Comparison of ENCODE assay signal across 17 cellular contexts in the genomic region with DNA sequence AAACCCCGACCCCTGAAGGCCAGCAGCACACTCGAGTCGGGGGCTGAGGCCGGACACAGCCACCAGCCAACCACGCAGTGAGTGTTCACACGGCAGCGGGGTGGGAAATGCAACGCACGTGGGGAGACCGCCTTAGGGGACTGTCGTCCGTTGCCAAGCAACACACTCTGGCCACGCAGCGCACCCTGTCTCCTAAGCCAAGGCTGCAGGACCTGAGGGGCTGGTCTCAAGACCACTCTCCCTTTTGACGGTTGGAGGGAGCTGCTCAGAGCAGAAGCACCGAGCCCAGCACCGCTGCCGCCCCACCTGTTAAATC. TPM values are rescaled to one million over a fixed set of nuclear protein-coding genes. Genes with fewer than 3 reads are reported as not detected.
DNase-seq lines count a peak whose midpoint lies in the region; ATAC-seq, FAIRE-seq and TF ChIP-seq lines count a peak whose summit lies in the region.
"Had no signal": no experiment of that assay in that cellular context is flagged by ENCODE, and none has a peak within 500 bp of the region (broad histone marks: within the 10 kb centered on the region; RNA-seq: fewer than 3 reads in every experiment).

No MANE protein-coding gene starts in this region.

- H3K36me3 ChIP-seq in RWPE2 (ENCODE audit: low read depth) (peaks cover 97% of the 10 kb centered on the region), HepG2 (replicated peaks in 1 of 2; ENCODE audit: control insufficient read depth in 1 of 2, insufficient read depth in 2 of 2, low read length in 2 of 2) (peaks cover 34 to 93% of the 10 kb centered on the region in 2 experiments), sigmoid colon (peaks cover 47 to 97% (median 77%) of the 10 kb centered on the region in 4 donors)

- peak; percentile 15 for DNase-seq in activated CD4-positive, CD25-positive, alpha-beta regulatory T cell treated with anti-CD3 and anti-CD28 coated beads, Interleukin-2, amount 50 U/mL, for 72 hours
- DNase-seq in activated CD4-positive, CD25-positive, alpha-beta regulatory T cell (lab: John Stamatoyannopoulos, UW), result no peak
- DNase-seq in RWPE2 (ENCODE audit: low spot score) (peak; percentile 69), HepG2 (ENCODE audit: low spot score) (no peak), sigmoid colon (peak; percentile 53), urothelium cell line (ENCODE audit: low spot score) (no peak), HPDE6-E6E7 (ENCODE audit: extremely low spot score) (no peak)
- no peak for DNase-seq in activated CD4-positive, alpha-beta T cell treated with anti-CD3 and anti-CD28 coated beads, Interleukin-2, amount 50 U/mL, for 4 hours
- DNase-seq: CD8-positive, alpha-beta T cell; COR-L47; EL; HCEC 1CT; HFFc6 had no signal

- H3K27ac ChIP-seq in RWPE2 (ENCODE audit: poor library complexity, severe bottlenecking) (no peak overlapping the region), HepG2 (ENCODE audit: extremely low read length, insufficient read depth, low read length) (no peak overlapping the region), sigmoid colon (no peak overlapping the region)
- H3K27ac ChIP-seq: 22Rv1 had no signal

- ATAC-seq in RWPE2 (ENCODE audit: low read depth) (no peak), HepG2 (no peak)
- ATAC-seq: CD8-positive, alpha-beta T cell had no signal

- FAIRE-seq in HepG2 (lab: Jason Lieb, UNC) (no peak), urothelium cell line (lab: Jason Lieb, UNC) (no peak)
- FAIRE-seq: D721Med, G401.6 had no signal

- H3K4me1 ChIP-seq in RWPE2 (ENCODE audit: insufficient read depth, poor library complexity, severe bottlenecking) (no peaks in the 10 kb centered on the region), HepG2 (ENCODE audit: insufficient read depth, low read length) (peaks cover under 1% of the 10 kb centered on the region; the same call in 1 of the 2 replicates), sigmoid colon (no peaks in the 10 kb centered on the region)

- H3K79me2 ChIP-seq in HepG2 (ENCODE audit: insufficient read depth, low read length), result peaks cover 15% of the 10 kb centered on the region

- in situ Hi-C loops in HepG2 (cut with HindIII; ENCODE audit: extremely low pct_ligation_motif_present, low pct_unique_long_range_greater_than_20kb), result no loop called here

- H3K27me3 ChIP-seq in RWPE2 (ENCODE audit: insufficient read depth, poor library complexity, severe bottlenecking) (no peaks in the 10 kb centered on the region), HepG2 (ENCODE audit: control insufficient read depth in 1 of 2, insufficient read depth in 2 of 2, low read length in 2 of 2) (no peaks in the 10 kb centered on the region), sigmoid colon (no peaks in the 10 kb centered on the region)

- TF ChIP-seq EP300 in HepG2 (IDR thresholded peaks at IDR 0.05; ENCODE audit: low read depth in 2 of 2, low read length in 2 of 2) (no peak), HepG2 (CRISPR knock-in tag; IDR thresholded peaks at IDR 0.05; ENCODE audit: borderline replicate concordance) (no peak), sigmoid colon (IDR thresholded peaks at IDR 0.05) (no peak)

- TF ChIP-seq POLR2A in HepG2 (IDR thresholded peaks at IDR 0.05; ENCODE audit: insufficient read depth in 1 of 2, low read depth in 2 of 2, low read length in 2 of 2) (no peak), sigmoid colon (IDR thresholded peaks at IDR 0.05) (no peak)

- CTCF ChIA-PET in HepG2 (lab: Yijun Ruan, JAX; ENCODE audit: low intra/inter-chr PET ratio, low total read pairs), result no interaction called here

- H3K9me3 ChIP-seq in RWPE2 (ENCODE audit: severe bottlenecking) (no peaks in the 10 kb centered on the region), HepG2 (ENCODE audit: low read length) (no peaks in the 10 kb centered on the region), sigmoid colon (no peaks in the 10 kb centered on the region)

- H2AFZ ChIP-seq in HepG2 (ENCODE audit: low read length), result no peak overlapping the region

- TF ChIP-seq CTCF in RWPE2 (IDR thresholded peaks at IDR 0.05; ENCODE audit: poor library complexity, severe bottlenecking) (no peak), HepG2 (CRISPR knock-in tag; IDR thresholded peaks at IDR 0.05) (no peak), sigmoid colon (IDR thresholded peaks at IDR 0.05) (no peak)

- 97% methylated on average over 9 of the region's 18 CpGs for WGBS in HepG2 (ENCODE audit: low lambda C conversion rate)
- 94 to 95% methylated on average over 18 of the region's 18 CpGs for WGBS in sigmoid colon, 2 donors

- no peak overlapping the region for H3K4me2 ChIP-seq in HepG2 (ENCODE audit: low read depth, low read length)

- no peak overlapping the region for H3K4me3 ChIP-seq in RWPE2 (ENCODE audit: severe bottlenecking)
- H3K4me3 ChIP-seq in HepG2 (replicated peaks in 1 of 3; ENCODE audit: insufficient read depth in 1 of 3, low read depth in 2 of 3, low read length in 3 of 3), result no peak overlapping the region
- no peak overlapping the region for H3K4me3 ChIP-seq in sigmoid colon

- 0 out of 2 replicates have a peak, but pooled peaks cover 2% of the 10 kb centered on the region for H4K20me1 ChIP-seq in HepG2 (ENCODE audit: insufficient read depth, low read length)

- intact Hi-C loops in HepG2 (cut with micrococcal nuclease; ENCODE audit: unreplicated experiment) (no loop called here), sigmoid colon (cut with DNase I) (no loop called here)

- no TSS peak for BruUV-seq in HepG2 (replicated peaks; lab: Mats Ljungman, UMichigan)

- no peak for TF ChIP-seq RAD21 in HepG2 (CRISPR knock-in tag; IDR thresholded peaks at IDR 0.05)

- no peak overlapping the region for H3K9ac ChIP-seq in HepG2 (ENCODE audit: insufficient read depth, low read depth, low read length)

- POLR2A ChIA-PET in HepG2 (lab: Yijun Ruan, JAX), result no interaction called here

RNA-seq across cellular contexts. Expression of gene BRD9, which starts 7.5 kb away (rescaled TPM):
- 20.7 and 22.9 TPM in 2 replicates for total RNA-seq in HepG2 (2016; rRNA removed; fragmentation: Illumina TruSeq; extraction: Trizol)
- total RNA-seq in HepG2 (2016; cell fraction: cytosol; rRNA removed; fragmentation: Illumina TruSeq; extraction: Trizol; ENCODE audit: low read depth), result 6.6 and 8.1 TPM in 2 replicates
- total RNA-seq in HepG2 (2016; cell fraction: insoluble cytoplasmic fraction; rRNA removed; fragmentation: Illumina TruSeq; extraction: Trizol), result 18.6 and 24.6 TPM in 2 replicates
- total RNA-seq in HepG2 (2016; cell fraction: membrane; rRNA removed; fragmentation: Illumina TruSeq; extraction: Trizol), result 10.4 and 11.6 TPM in 2 replicates
- 30.9 and 31.0 TPM in 2 replicates for total RNA-seq in HepG2 (2016; cell fraction: nucleus; rRNA removed; fragmentation: Illumina TruSeq; extraction: Trizol)
- polyA plus RNA-seq in HepG2 (2011; rRNA removed), result 5.2 and 6.3 TPM in 2 replicates
- polyA plus RNA-seq in HepG2 (2011; cell fraction: cytosol; rRNA removed), result 4.5 and 4.6 TPM in 2 replicates
- 36.0 and 39.4 TPM in 2 replicates for polyA plus RNA-seq in HepG2 (2011; cell fraction: nucleus; rRNA removed)
- 10.7 and 10.9 TPM in 2 replicates for polyA plus RNA-seq in HepG2 (2012)
- 2.4 and 2.5 TPM in 2 replicates for polyA plus RNA-seq in HepG2 (2016; cell fraction: cytosol; fragmentation: Illumina TruSeq; extraction: Trizol; ENCODE audit: low read depth)
- 17.6 and 19.2 TPM in 2 replicates for polyA plus RNA-seq in HepG2 (2016; cell fraction: insoluble cytoplasmic fraction; fragmentation: Illumina TruSeq; extraction: Trizol; ENCODE audit: low read depth)
- polyA plus RNA-seq in HepG2 (2016; cell fraction: membrane; fragmentation: Illumina TruSeq; extraction: Trizol; ENCODE audit: low read depth), result 4.9 and 5.4 TPM in 2 replicates
- polyA plus RNA-seq in HepG2 (2016; cell fraction: nucleus; fragmentation: Illumina TruSeq; extraction: Trizol; ENCODE audit: insufficient read depth, low read depth), result 65.1 and 68.5 TPM in 2 replicates
- polyA minus RNA-seq in HepG2 (2011; rRNA and poly(A)+ RNA removed; ENCODE audit: low replicate concordance), result 15.9 and 73.1 TPM in 2 replicates
- 4.1 and 5.6 TPM in 2 replicates for polyA minus RNA-seq in HepG2 (2011; cell fraction: cytosol; rRNA and poly(A)+ RNA removed)
- polyA minus RNA-seq in HepG2 (2011; cell fraction: nucleus; rRNA and poly(A)+ RNA removed), result 30.7 and 34.1 TPM in 2 replicates
- total RNA-seq in sigmoid colon, result 10 to 100 TPM; 21.4 to 38.8 (median 24.6) TPM
- 10 to 100 TPM; 12.9 to 28.3 (median 14.4) TPM for polyA plus RNA-seq in sigmoid colon

RNA-seq across cellular contexts. Expression of gene TRIP13, which starts 7.6 kb away (rescaled TPM):
- total RNA-seq in HepG2 (2016; rRNA removed; fragmentation: Illumina TruSeq; extraction: Trizol), result 33.0 and 39.5 TPM in 2 replicates
- 8.1 and 9.8 TPM in 2 replicates for total RNA-seq in HepG2 (2016; cell fraction: cytosol; rRNA removed; fragmentation: Illumina TruSeq; extraction: Trizol; ENCODE audit: low read depth)
- 33.0 and 42.4 TPM in 2 replicates for total RNA-seq in HepG2 (2016; cell fraction: insoluble cytoplasmic fraction; rRNA removed; fragmentation: Illumina TruSeq; extraction: Trizol)
- total RNA-seq in HepG2 (2016; cell fraction: membrane; rRNA removed; fragmentation: Illumina TruSeq; extraction: Trizol), result 19.4 and 20.2 TPM in 2 replicates
- 18.6 TPM in 2 replicates for total RNA-seq in HepG2 (2016; cell fraction: nucleus; rRNA removed; fragmentation: Illumina TruSeq; extraction: Trizol)
- 12.8 and 13.5 TPM in 2 replicates for polyA plus RNA-seq in HepG2 (2011; rRNA removed)
- polyA plus RNA-seq in HepG2 (2011; cell fraction: cytosol; rRNA removed), result 6.1 and 7.0 TPM in 2 replicates
- 11.6 and 18.6 TPM in 2 replicates for polyA plus RNA-seq in HepG2 (2011; cell fraction: nucleus; rRNA removed)
- 6.5 and 11.3 TPM in 2 replicates for polyA plus RNA-seq in HepG2 (2012)
- polyA plus RNA-seq in HepG2 (2016; cell fraction: cytosol; fragmentation: Illumina TruSeq; extraction: Trizol; ENCODE audit: low read depth), result 4.9 and 6.9 TPM in 2 replicates
- polyA plus RNA-seq in HepG2 (2016; cell fraction: insoluble cytoplasmic fraction; fragmentation: Illumina TruSeq; extraction: Trizol; ENCODE audit: low read depth), result 44.2 and 47.5 TPM in 2 replicates
- 13.5 and 13.6 TPM in 2 replicates for polyA plus RNA-seq in HepG2 (2016; cell fraction: membrane; fragmentation: Illumina TruSeq; extraction: Trizol; ENCODE audit: low read depth)
- 42.0 and 45.8 TPM in 2 replicates for polyA plus RNA-seq in HepG2 (2016; cell fraction: nucleus; fragmentation: Illumina TruSeq; extraction: Trizol; ENCODE audit: insufficient read depth, low read depth)
- 6.3 and 101 TPM in 2 replicates for polyA minus RNA-seq in HepG2 (2011; rRNA and poly(A)+ RNA removed; ENCODE audit: low replicate concordance)
- polyA minus RNA-seq in HepG2 (2011; cell fraction: cytosol; rRNA and poly(A)+ RNA removed), result 4.5 and 11.3 TPM in 2 replicates
- 9.2 and 11.7 TPM in 2 replicates for polyA minus RNA-seq in HepG2 (2011; cell fraction: nucleus; rRNA and poly(A)+ RNA removed)
- under 1 TPM in 3 of 4 donors, not detected in 1; 0.16 to 0.83 (median 0.54) TPM for total RNA-seq in sigmoid colon
- polyA plus RNA-seq in sigmoid colon, result 1 to 10 TPM; 1.2 to 7.7 (median 3.9) TPM

RNA-seq across cellular contexts. Expression of gene ZDHHC11, which starts 34.3 kb away (rescaled TPM):
- total RNA-seq in HepG2 (2016; rRNA removed; fragmentation: Illumina TruSeq; extraction: Trizol), result 1.4 and 4.0 TPM in 2 replicates
- total RNA-seq in HepG2 (2016; cell fraction: cytosol; rRNA removed; fragmentation: Illumina TruSeq; extraction: Trizol; ENCODE audit: low read depth), result 0.51 and 1.4 TPM in 2 replicates
- total RNA-seq in HepG2 (2016; cell fraction: insoluble cytoplasmic fraction; rRNA removed; fragmentation: Illumina TruSeq; extraction: Trizol), result 0.67 and 5.3 TPM in 2 replicates
- 1.5 and 2.0 TPM in 2 replicates for total RNA-seq in HepG2 (2016; cell fraction: membrane; rRNA removed; fragmentation: Illumina TruSeq; extraction: Trizol)
- total RNA-seq in HepG2 (2016; cell fraction: nucleus; rRNA removed; fragmentation: Illumina TruSeq; extraction: Trizol), result 8.6 and 9.6 TPM in 2 replicates
- 2.1 and 2.2 TPM in 2 replicates for polyA plus RNA-seq in HepG2 (2011; rRNA removed)
- polyA plus RNA-seq in HepG2 (2011; cell fraction: cytosol; rRNA removed), result 1.6 and 2.1 TPM in 2 replicates
- 24.0 and 31.7 TPM in 2 replicates for polyA plus RNA-seq in HepG2 (2011; cell fraction: nucleus; rRNA removed)
- 3.2 and 7.4 TPM in 2 replicates for polyA plus RNA-seq in HepG2 (2012)
- 0.68 and 0.74 TPM in 2 replicates for polyA plus RNA-seq in HepG2 (2016; cell fraction: cytosol; fragmentation: Illumina TruSeq; extraction: Trizol; ENCODE audit: low read depth)
- polyA plus RNA-seq in HepG2 (2016; cell fraction: insoluble cytoplasmic fraction; fragmentation: Illumina TruSeq; extraction: Trizol; ENCODE audit: low read depth), result 1.2 and 2.3 TPM in 2 replicates
- polyA plus RNA-seq in HepG2 (2016; cell fraction: membrane; fragmentation: Illumina TruSeq; extraction: Trizol; ENCODE audit: low read depth), result 0.83 and 1.1 TPM in 2 replicates
- 21.9 and 23.7 TPM in 2 replicates for polyA plus RNA-seq in HepG2 (2016; cell fraction: nucleus; fragmentation: Illumina TruSeq; extraction: Trizol; ENCODE audit: insufficient read depth, low read depth)
- 7.7 and 72.5 TPM in 2 replicates for polyA minus RNA-seq in HepG2 (2011; rRNA and poly(A)+ RNA removed; ENCODE audit: low replicate concordance)
- 2.5 TPM in 1 of 2 replicates, not detected in the other for polyA minus RNA-seq in HepG2 (2011; cell fraction: cytosol; rRNA and poly(A)+ RNA removed)
- polyA minus RNA-seq in HepG2 (2011; cell fraction: nucleus; rRNA and poly(A)+ RNA removed), result 12.6 and 14.9 TPM in 2 replicates
- total RNA-seq in sigmoid colon, result 1 to 10 TPM; 1.8 to 8.0 (median 3.7) TPM
- polyA plus RNA-seq in sigmoid colon, result 1 to 10 TPM in 1 of 3 donors, under 1 TPM in 1, not detected in 1; 0.60 to 4.9 TPM
- polyA plus RNA-seq: CD14-positive monocyte had no signal

Comparison
In these comparisons a context has a peak if more than half of its experiments do, and no peak if none do; other contexts are left out.
1. DNase-seq: peak in activated CD4-positive, CD25-positive, alpha-beta regulatory T cell treated with anti-CD3 and anti-CD28 coated beads, Interleukin-2, amount 50 U/mL, for 72 hours (single experiment), RWPE2 (single experiment) and sigmoid colon (single experiment); none in activated CD4-positive, CD25-positive, alpha-beta regulatory T cell (0 of 4), HepG2 (single experiment), urothelium cell line (single experiment), HPDE6-E6E7 (single experiment) and activated CD4-positive, alpha-beta T cell treated with anti-CD3 and anti-CD28 coated beads, Interleukin-2, amount 50 U/mL, for 4 hours (0 of 2).
2. RNA of gene TRIP13, which starts 7.6 kb away (total RNA-seq): 8.1 to 42.4 TPM in HepG2; 0.16 to 0.83 TPM in sigmoid colon; every median in the first group is over 4 times any median in the second.